In genomic region chr17:50425001-50425681, GRCh38 we compare ENCODE assay signal across 2 cellular contexts.
TF ChIP-seq lines count a peak whose summit lies in the region.

No MANE protein-coding gene starts in this region.

TF ChIP-seq in SK-N-SH, 30 proteins besides CTCF, POLR2A, EP300 and RAD21:
- TF ChIP-seq, protein P1, sequence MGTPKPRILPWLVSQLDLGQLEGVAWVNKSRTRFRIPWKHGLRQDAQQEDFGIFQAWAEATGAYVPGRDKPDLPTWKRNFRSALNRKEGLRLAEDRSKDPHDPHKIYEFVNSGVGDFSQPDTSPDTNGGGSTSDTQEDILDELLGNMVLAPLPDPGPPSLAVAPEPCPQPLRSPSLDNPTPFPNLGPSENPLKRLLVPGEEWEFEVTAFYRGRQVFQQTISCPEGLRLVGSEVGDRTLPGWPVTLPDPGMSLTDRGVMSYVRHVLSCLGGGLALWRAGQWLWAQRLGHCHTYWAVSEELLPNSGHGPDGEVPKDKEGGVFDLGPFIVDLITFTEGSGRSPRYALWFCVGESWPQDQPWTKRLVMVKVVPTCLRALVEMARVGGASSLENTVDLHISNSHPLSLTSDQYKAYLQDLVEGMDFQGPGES (IDR thresholded peaks at IDR 0.05; ENCODE audit: low read depth, low read length), result no peak
- TF ChIP-seq FOSL2 (IDR thresholded peaks at IDR 0.05; ENCODE audit: borderline replicate concordance, low read depth) (no peak), SIN3A (IDR thresholded peaks at IDR 0.05; ENCODE audit: borderline replicate concordance, low read depth, low read length) (no peak), NRF1 (IDR thresholded peaks at IDR 0.05; ENCODE audit: low read depth, low read length) (no peak), FOXJ3 (CRISPR knock-in tag; IDR thresholded peaks at IDR 0.05) (no peak), MXI1 (IDR thresholded peaks at IDR 0.05; ENCODE audit: low read depth, low read length) (no peak), SMC3 (IDR thresholded peaks at IDR 0.05; ENCODE audit: low read depth, low read length) (no peak), POLR2AphosphoS5 (IDR thresholded peaks at IDR 0.05; ENCODE audit: low read depth, low read length) (no peak), MEF2A (IDR thresholded peaks at IDR 0.05; ENCODE audit: borderline replicate concordance, low read depth) (no peak), JUND (IDR thresholded peaks at IDR 0.05) (no peak), CHD2 (IDR thresholded peaks at IDR 0.05; ENCODE audit: low read length, partially characterized antibody) (no peak), GATA2 (CRISPR knock-in tag; IDR thresholded peaks at IDR 0.05) (no peak), TCF12 (IDR thresholded peaks at IDR 0.05) (no peak), PBX3 (IDR thresholded peaks at IDR 0.05) (no peak), RXRA (IDR thresholded peaks at IDR 0.05; ENCODE audit: borderline replicate concordance, low read depth) (no peak), ELF1 (IDR thresholded peaks at IDR 0.05) (no peak)
- TF ChIP-seq, protein P2, sequence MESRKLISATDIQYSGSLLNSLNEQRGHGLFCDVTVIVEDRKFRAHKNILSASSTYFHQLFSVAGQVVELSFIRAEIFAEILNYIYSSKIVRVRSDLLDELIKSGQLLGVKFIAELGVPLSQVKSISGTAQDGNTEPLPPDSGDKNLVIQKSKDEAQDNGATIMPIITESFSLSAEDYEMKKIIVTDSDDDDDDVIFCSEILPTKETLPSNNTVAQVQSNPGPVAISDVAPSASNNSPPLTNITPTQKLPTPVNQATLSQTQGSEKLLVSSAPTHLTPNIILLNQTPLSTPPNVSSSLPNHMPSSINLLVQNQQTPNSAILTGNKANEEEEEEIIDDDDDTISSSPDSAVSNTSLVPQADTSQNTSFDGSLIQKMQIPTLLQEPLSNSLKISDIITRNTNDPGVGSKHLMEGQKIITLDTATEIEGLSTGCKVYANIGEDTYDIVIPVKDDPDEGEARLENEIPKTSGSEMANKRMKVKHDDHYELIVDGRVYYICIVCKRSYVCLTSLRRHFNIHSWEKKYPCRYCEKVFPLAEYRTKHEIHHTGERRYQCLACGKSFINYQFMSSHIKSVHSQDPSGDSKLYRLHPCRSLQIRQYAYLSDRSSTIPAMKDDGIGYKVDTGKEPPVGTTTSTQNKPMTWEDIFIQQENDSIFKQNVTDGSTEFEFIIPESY (IDR thresholded peaks at IDR 0.05; ENCODE audit: borderline replicate concordance, low read depth), result no peak
- TF ChIP-seq, protein P3, sequence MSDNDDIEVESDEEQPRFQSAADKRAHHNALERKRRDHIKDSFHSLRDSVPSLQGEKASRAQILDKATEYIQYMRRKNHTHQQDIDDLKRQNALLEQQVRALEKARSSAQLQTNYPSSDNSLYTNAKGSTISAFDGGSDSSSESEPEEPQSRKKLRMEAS (IDR thresholded peaks at IDR 0.05; ENCODE audit: low read depth), result no peak

TF ChIP-seq in SK-N-SH treated with all-trans-retinoic acid at 6 μM for 48 hours, 23 proteins besides CTCF, POLR2A, EP300 and RAD21 (continued from another document):
- TF ChIP-seq, protein P4, sequence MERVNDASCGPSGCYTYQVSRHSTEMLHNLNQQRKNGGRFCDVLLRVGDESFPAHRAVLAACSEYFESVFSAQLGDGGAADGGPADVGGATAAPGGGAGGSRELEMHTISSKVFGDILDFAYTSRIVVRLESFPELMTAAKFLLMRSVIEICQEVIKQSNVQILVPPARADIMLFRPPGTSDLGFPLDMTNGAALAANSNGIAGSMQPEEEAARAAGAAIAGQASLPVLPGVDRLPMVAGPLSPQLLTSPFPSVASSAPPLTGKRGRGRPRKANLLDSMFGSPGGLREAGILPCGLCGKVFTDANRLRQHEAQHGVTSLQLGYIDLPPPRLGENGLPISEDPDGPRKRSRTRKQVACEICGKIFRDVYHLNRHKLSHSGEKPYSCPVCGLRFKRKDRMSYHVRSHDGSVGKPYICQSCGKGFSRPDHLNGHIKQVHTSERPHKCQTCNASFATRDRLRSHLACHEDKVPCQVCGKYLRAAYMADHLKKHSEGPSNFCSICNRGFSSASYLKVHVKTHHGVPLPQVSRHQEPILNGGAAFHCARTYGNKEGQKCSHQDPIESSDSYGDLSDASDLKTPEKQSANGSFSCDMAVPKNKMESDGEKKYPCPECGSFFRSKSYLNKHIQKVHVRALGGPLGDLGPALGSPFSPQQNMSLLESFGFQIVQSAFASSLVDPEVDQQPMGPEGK (CRISPR knock-in tag; IDR thresholded peaks at IDR 0.05; ENCODE audit: borderline replicate concordance), result no peak
TF ChIP-seq in SK-N-SH treated with all-trans-retinoic acid at 6 μM for 48 hours: peak in this region for 0.
